8 cellular contexts compared by ENCODE assay signal in genomic region chr21:34526618-34527290, GRCh38. TPM values are rescaled to one million over a fixed set of nuclear protein-coding genes. Genes with fewer than 3 reads are reported as not detected.
A peak's percentile ranks its signal among the peaks of the same experiment; 100 is the strongest.
DNase-seq lines count a peak whose midpoint lies in the region; ATAC-seq and TF ChIP-seq lines count a peak whose summit lies in the region.

No MANE protein-coding gene starts in this region.

- TF ChIP-seq CTCF in breast epithelium (IDR thresholded peaks at IDR 0.05), result peak in 1 of 3 donors; percentile 7

- H3K4me1 ChIP-seq in breast epithelium (peaks cover 0 to 5% of the 10 kb centered on the region in 2 donors), skeletal muscle satellite cell (ENCODE audit: control insufficient read depth, insufficient read depth, low read length) (peaks cover 36% of the 10 kb centered on the region)

- H3K9me3 ChIP-seq in breast epithelium (no peaks in the 10 kb centered on the region), skeletal muscle satellite cell (replicated peaks; ENCODE audit: low read length) (no peaks in the 10 kb centered on the region)

- peak overlapping the region; percentile 57 to 85 (median 78) for H3K27ac Mint-ChIP-seq in immature natural killer cell

- H3K4me3 Mint-ChIP-seq in immature natural killer cell, result peak overlapping the region; percentile 75 to 88 (median 76)

- peaks cover 13 to 21% of the 10 kb centered on the region in 2 donors for H3K4me1 Mint-ChIP-seq in immature natural killer cell

- peak; percentile 92 for DNase-seq in AG08396 (ENCODE audit: low spot score)
- peak; percentile 98 for DNase-seq in RPMI7951 (ENCODE audit: low read depth)
- DNase-seq in breast epithelium (ENCODE audit: low spot score in 2 of 2), result peak in 1 of 2 donors; percentile 88
- DNase-seq in immature natural killer cell, result peak in 2 of 3 donors; percentile 8 to 13
- no peak for DNase-seq in AML-193 (lab: John Stamatoyannopoulos, UW)

- H3K4me2 ChIP-seq in skeletal muscle satellite cell (ENCODE audit: low read length), result peak overlapping the region; percentile 87

- H3K27ac ChIP-seq in breast epithelium, result peak overlapping the region; percentile 87 to 91

- peak overlapping the region; percentile 41 to 63 (median 48) for H3K4me3 ChIP-seq in breast epithelium
- H3K4me3 ChIP-seq in skeletal muscle satellite cell (ENCODE audit: low read length), result peak overlapping the region; percentile 68

- TF ChIP-seq POLR2A in breast epithelium (IDR thresholded peaks at IDR 0.05), result peak; percentile 59

- peak overlapping the region; percentile 91 for H3K9ac ChIP-seq in skeletal muscle satellite cell (ENCODE audit: low read depth, low read length)

- no peaks in the 10 kb centered on the region for H3K27me3 ChIP-seq in breast epithelium
- no peaks in the 10 kb centered on the region for H3K27me3 ChIP-seq in skeletal muscle satellite cell (ENCODE audit: control insufficient read depth, insufficient read depth, low read length)

- ATAC-seq in GM21529 (IDR thresholded peaks at IDR 0.05; ENCODE audit: unreplicated experiment), result peak; percentile 62
- no peak for ATAC-seq in HG02885 (IDR thresholded peaks at IDR 0.05; ENCODE audit: poor library complexity, unreplicated experiment)

- H3K36me3 ChIP-seq in breast epithelium (no peaks in the 10 kb centered on the region), skeletal muscle satellite cell (ENCODE audit: insufficient read depth, low read length) (peaks cover 1% of the 10 kb centered on the region)

- H3K36me3 Mint-ChIP-seq in immature natural killer cell, result peaks cover 0 to 9% (median 4%) of the 10 kb centered on the region in 3 donors

- peaks cover 0 to 2% (median 0%) of the 10 kb centered on the region in 3 donors for H3K27me3 Mint-ChIP-seq in immature natural killer cell (ENCODE audit: low read depth in 3 of 3)

- H3K9me3 Mint-ChIP-seq in immature natural killer cell, result peaks cover 0 to 3% (median 0%) of the 10 kb centered on the region in 6 donors

- intact Hi-C loops in breast epithelium (cut with DNase I; ENCODE audit: low total_unique reads), result no loop called here

RNA-seq across cellular contexts. Expression of gene KCNE1, which starts 14.7 kb away (rescaled TPM):
- total RNA-seq in RPMI7951 (2014; rRNA removed; shearing (Covaris generic)), result not detected in 2 replicates
- 1 to 10 TPM; 1.6 to 6.7 (median 2.2) TPM for total RNA-seq in breast epithelium
- polyA plus RNA-seq in immature natural killer cell, result not detected
- total RNA-seq in skeletal muscle satellite cell (2012; rRNA removed), result 0.44 TPM in 1 of 2 replicates, not detected in the other

Comparison
In these comparisons a context has a peak if more than half of its experiments do, and no peak if none do; other contexts are left out.
1. DNase-seq: peak in AG08396 (single experiment), RPMI7951 (single experiment) and immature natural killer cell (2 of 3); none in AML-193 (0 of 2).